In the genomic region with DNA sequence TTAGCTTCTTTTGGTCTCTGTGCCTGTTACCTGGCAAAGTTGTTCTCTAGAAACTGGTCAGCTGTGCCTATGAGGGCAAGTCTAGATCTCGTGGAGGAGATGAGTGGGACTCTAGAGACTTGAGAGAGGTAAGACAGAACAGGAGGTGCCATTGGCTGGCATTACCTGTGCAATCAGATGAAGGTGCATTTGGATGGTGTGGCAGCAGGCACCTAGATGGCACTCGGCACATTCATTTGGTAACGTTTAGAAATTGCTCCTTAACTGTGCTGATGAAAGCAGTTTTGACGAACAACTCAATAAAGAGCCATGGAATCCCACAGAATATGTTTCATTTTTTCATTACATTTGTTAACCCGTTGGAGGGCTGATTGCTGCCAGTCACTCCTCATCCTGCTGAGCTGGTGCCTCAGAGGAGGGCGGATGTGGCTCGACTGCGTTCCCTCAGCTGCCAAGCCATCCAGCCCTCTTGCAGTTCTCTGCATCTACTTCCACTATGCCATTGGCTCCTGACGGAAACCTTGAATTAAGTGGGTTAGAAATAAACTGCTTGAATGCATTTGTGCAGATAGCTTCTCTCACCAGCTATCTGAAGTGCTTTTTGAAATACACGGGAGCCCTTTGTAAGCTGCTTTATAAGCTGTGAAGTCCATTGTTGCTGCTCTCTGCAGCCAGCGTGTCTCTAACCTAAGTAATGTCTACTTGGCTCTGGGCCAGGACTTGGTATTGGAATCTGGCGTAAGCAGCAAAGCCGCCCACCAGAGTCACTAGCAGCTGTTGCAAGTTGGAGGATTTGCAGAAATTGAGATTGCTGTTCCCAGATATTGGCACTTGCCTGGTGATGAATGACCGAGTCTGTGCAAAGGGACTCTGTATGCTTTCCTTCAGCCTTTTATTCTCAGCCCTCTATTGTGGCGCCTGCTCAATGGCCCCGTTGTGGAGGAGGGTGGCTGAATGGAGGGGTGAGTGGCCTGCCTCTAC, we compare ENCODE assay signal across 13 cellular contexts.
A peak's percentile ranks its signal among the peaks of the same experiment; 100 is the strongest.
DNase-seq lines count a peak whose midpoint lies in the region; ATAC-seq and TF ChIP-seq lines count a peak whose summit lies in the region.
"Had no signal": no experiment of that assay in that cellular context is flagged by ENCODE, and none has a peak within 500 bp of the region (broad histone marks: within the 10 kb centered on the region; RNA-seq: fewer than 3 reads in every experiment).

No MANE protein-coding gene starts in this region.

- H3K4me3 ChIP-seq in cardiac fibroblast (replicated peaks in 1 of 2; ENCODE audit: low read depth in 2 of 2, low read length in 2 of 2) = no peak overlapping the region
- H3K4me3 ChIP-seq in neural cell (ENCODE audit: low read length) = peak overlapping the region; percentile 31
- H3K4me3 ChIP-seq in stomach = no peak overlapping the region
- H3K4me3 ChIP-seq: adrenal gland, GM23338 had no signal

- no peaks in the 10 kb centered on the region for H3K9me2 ChIP-seq in neural cell (ENCODE audit: insufficient read depth, low read length)

- DNase-seq in DMS79 (lab: John Stamatoyannopoulos, UW) (peak; percentile 99), NCI-H2107 treated with DMSO at 0.1 percent for 48 hours (lab: John Stamatoyannopoulos, UW; ENCODE audit: unreplicated experiment) (peak; percentile 54), cardiac fibroblast (ENCODE audit: low read depth in 2 of 2) (peak; percentile 40 to 78), foreskin melanocyte (no peak), stomach (no peak)
- DNase-seq: Calu3; naive thymus-derived CD4-positive, alpha-beta T cell; T-cell had no signal

- no peak for TF ChIP-seq RAD21 in neural cell (conservative IDR thresholded peaks at IDR 0.05)

- 79 to 91% (median 83%) methylated on average over 15 to 16 of the region's 16 CpGs for WGBS in stomach, 5 donors

- no peak for TF ChIP-seq POLR2A in stomach (IDR thresholded peaks at IDR 0.05)

- H3K4me2 ChIP-seq in neural cell (ENCODE audit: low read length) = no peak overlapping the region
- H3K4me2 ChIP-seq: GM23338 had no signal

- TF ChIP-seq CTCF in cardiac fibroblast (IDR thresholded peaks at IDR 0.05; ENCODE audit: low read depth, low read length) (no peak), neural cell (IDR thresholded peaks at IDR 0.05; ENCODE audit: poor library complexity, severe bottlenecking) (no peak), stomach (IDR thresholded peaks at IDR 0.05) (no peak)

- TF ChIP-seq EP300 in neural cell (conservative IDR thresholded peaks at IDR 0.05; ENCODE audit: poor library complexity, severe bottlenecking) (no peak), stomach (IDR thresholded peaks at IDR 0.05) (no peak)

- H3K4me1 ChIP-seq in stomach = peaks cover 0 to 13% (median 4%) of the 10 kb centered on the region in 4 donors

- no peaks in the 10 kb centered on the region for H3K9me3 ChIP-seq in neural cell (ENCODE audit: low read length)
- no peaks in the 10 kb centered on the region for H3K9me3 ChIP-seq in stomach
- H3K9me3 ChIP-seq: adrenal gland had no signal

- H3F3A ChIP-seq in neural cell (ENCODE audit: insufficient read depth, low read length, poor library complexity, severe bottlenecking) = no peaks in the 10 kb centered on the region

- H2AFZ ChIP-seq in neural cell (ENCODE audit: low read depth, low read length) = no peak overlapping the region
- H2AFZ ChIP-seq: GM23338 had no signal

- H3K27me3 ChIP-seq in neural cell (ENCODE audit: insufficient read depth, low read depth, low read length) (no peaks in the 10 kb centered on the region), stomach (no peaks in the 10 kb centered on the region)
- H3K27me3 ChIP-seq: adrenal gland had no signal

- ATAC-seq in GM21390 (IDR thresholded peaks at IDR 0.05; ENCODE audit: unreplicated experiment) = no peak
- ATAC-seq in GM21576 (IDR thresholded peaks at IDR 0.05; ENCODE audit: unreplicated experiment) = no peak
- ATAC-seq: GM23338; naive thymus-derived CD4-positive, alpha-beta T cell; T-cell had no signal

- H3K79me2 ChIP-seq in neural cell (replicated peaks; ENCODE audit: insufficient read depth, low read length) = no peaks in the 10 kb centered on the region

- no peak overlapping the region for H3K9ac ChIP-seq in neural cell (ENCODE audit: low read length)

- intact Hi-C loops in stomach (cut with DNase I; ENCODE audit: low total_unique reads) = no loop called here

- H3K27ac ChIP-seq in neural cell (ENCODE audit: low read length) (peak overlapping the region; percentile 14), stomach (no peak overlapping the region)
- H3K27ac ChIP-seq: adrenal gland had no signal

- H3K36me3 ChIP-seq in neural cell (ENCODE audit: insufficient read depth, low read length) (no peaks in the 10 kb centered on the region), stomach (peaks cover 0 to 18% (median 5%) of the 10 kb centered on the region in 4 donors)
- H3K36me3 ChIP-seq: adrenal gland had no signal

- no peaks in the 10 kb centered on the region for H4K20me1 ChIP-seq in neural cell (ENCODE audit: insufficient read depth)

TF ChIP-seq in neural cell, 6 proteins besides CTCF, POLR2A, EP300 and RAD21:
- TF ChIP-seq TAF1 (IDR thresholded peaks at IDR 0.05; ENCODE audit: low read depth) (no peak), SMC3 (conservative IDR thresholded peaks at IDR 0.05; ENCODE audit: poor library complexity) (no peak), EZH2 (IDR thresholded peaks at IDR 0.05; ENCODE audit: borderline replicate concordance, insufficient read depth, low read length, poor library complexity, severe bottlenecking) (no peak)

Comparison
In these comparisons a context has a peak if more than half of its experiments do, and no peak if none do; other contexts are left out.
1. DNase-seq: peak in DMS79 (single experiment), NCI-H2107 treated with DMSO at 0.1 percent for 48 hours (single experiment) and cardiac fibroblast (2 of 2); none in foreskin melanocyte (single experiment) and stomach (single experiment).